1 cellular context compared by ENCODE assay signal in genomic region chr2:45013229-45014015, GRCh38.
TF ChIP-seq lines count a peak whose summit lies in the region.

No MANE protein-coding gene starts in this region.

TF ChIP-seq in WTC11, 78 proteins besides CTCF, POLR2A, EP300 and RAD21 (continued from another document and continues in another):
- TF ChIP-seq, protein P1, sequence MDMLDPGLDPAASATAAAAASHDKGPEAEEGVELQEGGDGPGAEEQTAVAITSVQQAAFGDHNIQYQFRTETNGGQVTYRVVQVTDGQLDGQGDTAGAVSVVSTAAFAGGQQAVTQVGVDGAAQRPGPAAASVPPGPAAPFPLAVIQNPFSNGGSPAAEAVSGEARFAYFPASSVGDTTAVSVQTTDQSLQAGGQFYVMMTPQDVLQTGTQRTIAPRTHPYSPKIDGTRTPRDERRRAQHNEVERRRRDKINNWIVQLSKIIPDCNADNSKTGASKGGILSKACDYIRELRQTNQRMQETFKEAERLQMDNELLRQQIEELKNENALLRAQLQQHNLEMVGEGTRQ (CRISPR knock-in tag; IDR thresholded peaks at IDR 0.05), result no peak
- TF ChIP-seq GRHL2 (CRISPR knock-in tag; IDR thresholded peaks at IDR 0.05; ENCODE audit: insufficient replicate concordance, severe bottlenecking) (no peak), NFYB (CRISPR knock-in tag; conservative IDR thresholded peaks at IDR 0.05; ENCODE audit: low read depth) (no peak), MLX (CRISPR knock-in tag; IDR thresholded peaks at IDR 0.05) (no peak), AR (CRISPR knock-in tag; IDR thresholded peaks at IDR 0.05) (no peak), MYBL2 (CRISPR knock-in tag; IDR thresholded peaks at IDR 0.05) (no peak), ZSCAN18 (CRISPR knock-in tag; IDR thresholded peaks at IDR 0.05) (no peak), ZNF416 (CRISPR knock-in tag; IDR thresholded peaks at IDR 0.05) (no peak), RORB (CRISPR knock-in tag; IDR thresholded peaks at IDR 0.05) (no peak), SOX15 (CRISPR knock-in tag; IDR thresholded peaks at IDR 0.05) (no peak), OVOL2 (CRISPR knock-in tag; IDR thresholded peaks at IDR 0.05; ENCODE audit: borderline replicate concordance) (no peak), NR2C2 (CRISPR knock-in tag; IDR thresholded peaks at IDR 0.05) (no peak; the same call in 1 of the 2 replicates), ZNF396 (CRISPR knock-in tag; IDR thresholded peaks at IDR 0.05; ENCODE audit: borderline replicate concordance) (no peak), ZNF121 (CRISPR knock-in tag; IDR thresholded peaks at IDR 0.05) (no peak), ZNF232 (CRISPR knock-in tag; IDR thresholded peaks at IDR 0.05) (no peak), ATF6 (CRISPR knock-in tag; IDR thresholded peaks at IDR 0.05) (no peak; the same call in 1 of the 2 replicates), ZNF423 (CRISPR knock-in tag; IDR thresholded peaks at IDR 0.05) (no peak), SMAD4 (CRISPR knock-in tag; IDR thresholded peaks at IDR 0.05) (no peak), HMGXB4 (CRISPR knock-in tag; IDR thresholded peaks at IDR 0.05) (no peak), ZNF317 (CRISPR knock-in tag; IDR thresholded peaks at IDR 0.05; ENCODE audit: borderline replicate concordance, low read depth) (peak; percentile 8; the same call in 1 of the 2 replicates), MXD4 (CRISPR knock-in tag; IDR thresholded peaks at IDR 0.05; ENCODE audit: borderline replicate concordance) (no peak), EMX1 (CRISPR knock-in tag; IDR thresholded peaks at IDR 0.05) (no peak), SMAD3 (CRISPR knock-in tag; IDR thresholded peaks at IDR 0.05; ENCODE audit: borderline replicate concordance) (peak; percentile 30; the same call in 1 of the 2 replicates), ZNF425 (CRISPR knock-in tag; conservative IDR thresholded peaks at IDR 0.05) (no peak), FOXK1 (CRISPR knock-in tag; IDR thresholded peaks at IDR 0.05) (0 out of 2 replicates have a peak, but pooled peaks have one; percentile 37), TP53 (CRISPR knock-in tag; IDR thresholded peaks at IDR 0.05) (no peak), NR1H2 (CRISPR knock-in tag; IDR thresholded peaks at IDR 0.05) (peak; percentile 77; the same call in 1 of the 2 replicates), ATF3 (CRISPR knock-in tag; conservative IDR thresholded peaks at IDR 0.05) (0 out of 2 replicates have a peak, but pooled peaks have one; percentile 11), ETV6 (CRISPR knock-in tag; IDR thresholded peaks at IDR 0.05) (peak; percentile 91), ERG (CRISPR knock-in tag; IDR thresholded peaks at IDR 0.05) (no peak), NFATC4 (CRISPR knock-in tag; IDR thresholded peaks at IDR 0.05) (no peak), JUN (CRISPR knock-in tag; IDR thresholded peaks at IDR 0.05) (no peak), NR3C1 (CRISPR knock-in tag; conservative IDR thresholded peaks at IDR 0.05; ENCODE audit: low read depth) (no peak), FOXJ3 (CRISPR knock-in tag; IDR thresholded peaks at IDR 0.05; ENCODE audit: borderline replicate concordance) (no peak)
- TF ChIP-seq, protein P2, sequence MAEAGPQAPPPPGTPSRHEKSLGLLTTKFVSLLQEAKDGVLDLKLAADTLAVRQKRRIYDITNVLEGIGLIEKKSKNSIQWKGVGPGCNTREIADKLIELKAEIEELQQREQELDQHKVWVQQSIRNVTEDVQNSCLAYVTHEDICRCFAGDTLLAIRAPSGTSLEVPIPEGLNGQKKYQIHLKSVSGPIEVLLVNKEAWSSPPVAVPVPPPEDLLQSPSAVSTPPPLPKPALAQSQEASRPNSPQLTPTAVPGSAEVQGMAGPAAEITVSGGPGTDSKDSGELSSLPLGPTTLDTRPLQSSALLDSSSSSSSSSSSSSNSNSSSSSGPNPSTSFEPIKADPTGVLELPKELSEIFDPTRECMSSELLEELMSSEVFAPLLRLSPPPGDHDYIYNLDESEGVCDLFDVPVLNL (CRISPR knock-in tag; IDR thresholded peaks at IDR 0.05; ENCODE audit: borderline replicate concordance, low read depth), result no peak
- TF ChIP-seq, protein P3, sequence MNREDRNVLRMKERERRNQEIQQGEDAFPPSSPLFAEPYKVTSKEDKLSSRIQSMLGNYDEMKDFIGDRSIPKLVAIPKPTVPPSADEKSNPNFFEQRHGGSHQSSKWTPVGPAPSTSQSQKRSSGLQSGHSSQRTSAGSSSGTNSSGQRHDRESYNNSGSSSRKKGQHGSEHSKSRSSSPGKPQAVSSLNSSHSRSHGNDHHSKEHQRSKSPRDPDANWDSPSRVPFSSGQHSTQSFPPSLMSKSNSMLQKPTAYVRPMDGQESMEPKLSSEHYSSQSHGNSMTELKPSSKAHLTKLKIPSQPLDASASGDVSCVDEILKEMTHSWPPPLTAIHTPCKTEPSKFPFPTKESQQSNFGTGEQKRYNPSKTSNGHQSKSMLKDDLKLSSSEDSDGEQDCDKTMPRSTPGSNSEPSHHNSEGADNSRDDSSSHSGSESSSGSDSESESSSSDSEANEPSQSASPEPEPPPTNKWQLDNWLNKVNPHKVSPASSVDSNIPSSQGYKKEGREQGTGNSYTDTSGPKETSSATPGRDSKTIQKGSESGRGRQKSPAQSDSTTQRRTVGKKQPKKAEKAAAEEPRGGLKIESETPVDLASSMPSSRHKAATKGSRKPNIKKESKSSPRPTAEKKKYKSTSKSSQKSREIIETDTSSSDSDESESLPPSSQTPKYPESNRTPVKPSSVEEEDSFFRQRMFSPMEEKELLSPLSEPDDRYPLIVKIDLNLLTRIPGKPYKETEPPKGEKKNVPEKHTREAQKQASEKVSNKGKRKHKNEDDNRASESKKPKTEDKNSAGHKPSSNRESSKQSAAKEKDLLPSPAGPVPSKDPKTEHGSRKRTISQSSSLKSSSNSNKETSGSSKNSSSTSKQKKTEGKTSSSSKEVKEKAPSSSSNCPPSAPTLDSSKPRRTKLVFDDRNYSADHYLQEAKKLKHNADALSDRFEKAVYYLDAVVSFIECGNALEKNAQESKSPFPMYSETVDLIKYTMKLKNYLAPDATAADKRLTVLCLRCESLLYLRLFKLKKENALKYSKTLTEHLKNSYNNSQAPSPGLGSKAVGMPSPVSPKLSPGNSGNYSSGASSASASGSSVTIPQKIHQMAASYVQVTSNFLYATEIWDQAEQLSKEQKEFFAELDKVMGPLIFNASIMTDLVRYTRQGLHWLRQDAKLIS (CRISPR knock-in tag; IDR thresholded peaks at IDR 0.05; ENCODE audit: borderline replicate concordance), result no peak
